29 cellular contexts compared by ENCODE assay signal in the genomic region with DNA sequence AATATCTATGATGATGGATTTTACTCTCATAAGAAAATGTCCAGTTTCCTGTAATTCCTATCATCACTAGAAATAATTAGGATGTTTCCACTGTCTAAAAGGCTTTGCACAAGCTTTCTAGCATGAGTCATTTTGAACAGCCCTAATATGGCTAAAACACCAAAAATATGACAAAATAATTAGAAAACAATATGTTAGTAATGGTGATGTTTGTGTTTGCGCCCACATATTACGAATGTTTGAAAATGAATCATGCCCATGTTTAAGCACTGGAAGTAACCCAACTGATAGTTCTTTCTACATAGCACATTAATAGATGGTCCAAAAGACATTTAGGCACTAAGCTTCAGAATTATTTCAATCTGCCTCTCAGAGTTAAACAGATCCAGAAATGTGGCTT.
DNase-seq lines count a peak whose midpoint lies in the region; ATAC-seq and TF ChIP-seq lines count a peak whose summit lies in the region.
"Had no signal": no experiment of that assay in that cellular context is flagged by ENCODE, and none has a peak within 500 bp of the region (broad histone marks: within the 10 kb centered on the region; RNA-seq: fewer than 3 reads in every experiment).

No MANE protein-coding gene starts in this region.

- no peak for ATAC-seq in stimulated activated naive CD8-positive, alpha-beta T cell treated with anti-CD3 and anti-CD28 coated beads, Interleukin-15, amount 100 ng/mL, for 72 hours
- ATAC-seq in GM18867 (IDR thresholded peaks at IDR 0.05; ENCODE audit: unreplicated experiment) = no peak
- ATAC-seq: activated CD8-positive, alpha-beta T cell treated with anti-CD3 and anti-CD28 coated beads for 36 hours; esophagus mucosa; stimulated activated effector memory CD8-positive, alpha-beta T cell treated with anti-CD3 and anti-CD28 coated beads, Interleukin-12 subunit alpha, Interleukin-12 subunit beta, amount 100 ng/mL, for 72 hours had no signal

- no peaks in the 10 kb centered on the region for H3K4me1 Mint-ChIP-seq in MCF 10A (ENCODE audit: insufficient read depth, unreplicated experiment)
- H3K4me1 Mint-ChIP-seq in stimulated activated naive CD8-positive, alpha-beta T cell treated with anti-CD3 and anti-CD28 coated beads, Interleukin-15, amount 100 ng/mL, for 72 hours = no peaks in the 10 kb centered on the region
- peaks cover 2% of the 10 kb centered on the region for H3K4me1 Mint-ChIP-seq in mesothelial cell of epicardium
- H3K4me1 Mint-ChIP-seq: activated naive CD4-positive, alpha-beta T cell treated with anti-CD3 and anti-CD28 coated beads, Interleukin-2, amount 10 ng/mL, durations not matched to agents 7 days and 5 days; CD8-positive, alpha-beta memory T cell; nephron progenitor cell; stimulated activated effector memory CD8-positive, alpha-beta T cell treated with anti-CD3 and anti-CD28 coated beads, Interleukin-12 subunit alpha, Interleukin-12 subunit beta, amount 100 ng/mL, for 72 hours had no signal

- H3K9me3 ChIP-seq in breast epithelium = no peaks in the 10 kb centered on the region
- H3K9me3 ChIP-seq: SJCRH30, thyroid gland had no signal

- CTCF ChIA-PET in MCF 10A (lab: Yijun Ruan, JAX) = interaction anchor here (0.5 to 0.6 kb wide), 3 partner anchors 311 to 476 kb away, joined by 3 read pairs; no protein-coding TSS in a partner anchor

- TF ChIP-seq CTCF in MCF 10A (IDR thresholded peaks at IDR 0.05; ENCODE audit: unreplicated experiment) = no peak
- no peak for TF ChIP-seq CTCF in breast epithelium (IDR thresholded peaks at IDR 0.05)
- no peak for TF ChIP-seq CTCF in fibroblast of the aortic adventitia (IDR thresholded peaks at IDR 0.05; ENCODE audit: insufficient read depth, low read length)
- TF ChIP-seq CTCF in mesothelial cell of epicardium (IDR thresholded peaks at IDR 0.05; ENCODE audit: unreplicated experiment) = no peak

- H3K4me3 Mint-ChIP-seq in MCF 10A (ENCODE audit: unreplicated experiment) (no peak overlapping the region), mesothelial cell of epicardium (no peak overlapping the region)
- no peak overlapping the region for H3K4me3 Mint-ChIP-seq in stimulated activated naive CD8-positive, alpha-beta T cell treated with anti-CD3 and anti-CD28 coated beads, Interleukin-15, amount 100 ng/mL, for 72 hours
- H3K4me3 Mint-ChIP-seq: activated CD8-positive, alpha-beta T cell treated with anti-CD3 and anti-CD28 coated beads for 36 hours; activated naive CD4-positive, alpha-beta T cell treated with anti-CD3 and anti-CD28 coated beads, Interleukin-2, amount 10 ng/mL, durations not matched to agents 7 days and 5 days; activated T-cell treated with anti-CD3 and anti-CD28 coated beads, Interleukin-2, amount 50 U/mL, for 24 hours; CD8-positive, alpha-beta memory T cell; nephron progenitor cell; stimulated activated effector memory CD8-positive, alpha-beta T cell treated with anti-CD3 and anti-CD28 coated beads, Interleukin-12 subunit alpha, Interleukin-12 subunit beta, amount 100 ng/mL, for 72 hours; T-helper 1 cell treated with Interleukin-12 subunit alpha and Interleukin-12 subunit beta and Interleukin-4 antibody, amounts not matched to agents 30 μg/mL and 1 μg/mL, for 36 hours had no signal

- no peaks in the 10 kb centered on the region for H3K27me3 ChIP-seq in breast epithelium
- H3K27me3 ChIP-seq: cardiac muscle cell, hepatocyte, SJCRH30, thyroid gland had no signal

- no peak overlapping the region for H3K27ac Mint-ChIP-seq in MCF 10A (ENCODE audit: low read depth, unreplicated experiment)
- H3K27ac Mint-ChIP-seq in stimulated activated naive CD8-positive, alpha-beta T cell treated with anti-CD3 and anti-CD28 coated beads, Interleukin-15, amount 100 ng/mL, for 72 hours = no peak overlapping the region
- no peak overlapping the region for H3K27ac Mint-ChIP-seq in mesothelial cell of epicardium
- H3K27ac Mint-ChIP-seq: activated CD8-positive, alpha-beta T cell treated with anti-CD3 and anti-CD28 coated beads for 36 hours; activated naive CD4-positive, alpha-beta T cell treated with anti-CD3 and anti-CD28 coated beads, Interleukin-2, amount 10 ng/mL, durations not matched to agents 7 days and 5 days; activated T-cell treated with anti-CD3 and anti-CD28 coated beads, Interleukin-2, amount 50 U/mL, for 24 hours; CD8-positive, alpha-beta memory T cell; nephron progenitor cell; stimulated activated effector memory CD8-positive, alpha-beta T cell treated with anti-CD3 and anti-CD28 coated beads, Interleukin-12 subunit alpha, Interleukin-12 subunit beta, amount 100 ng/mL, for 72 hours; T-helper 1 cell treated with Interleukin-12 subunit alpha and Interleukin-12 subunit beta and Interleukin-4 antibody, amounts not matched to agents 30 μg/mL and 1 μg/mL, for 36 hours had no signal

- TF ChIP-seq POLR2A in breast epithelium (IDR thresholded peaks at IDR 0.05) = no peak

- no peaks in the 10 kb centered on the region for H3K4me1 ChIP-seq in breast epithelium
- H3K4me1 ChIP-seq: SJCRH30, thyroid gland had no signal

- H3K27me3 Mint-ChIP-seq in MCF 10A (ENCODE audit: insufficient read depth, unreplicated experiment) (no peaks in the 10 kb centered on the region), mesothelial cell of epicardium (ENCODE audit: low read depth) (no peaks in the 10 kb centered on the region)
- H3K27me3 Mint-ChIP-seq in stimulated activated naive CD8-positive, alpha-beta T cell treated with anti-CD3 and anti-CD28 coated beads, Interleukin-15, amount 100 ng/mL, for 72 hours = no peaks in the 10 kb centered on the region
- H3K27me3 Mint-ChIP-seq: activated CD8-positive, alpha-beta T cell treated with anti-CD3 and anti-CD28 coated beads for 36 hours; activated naive CD4-positive, alpha-beta T cell treated with anti-CD3 and anti-CD28 coated beads, Interleukin-2, amount 10 ng/mL, durations not matched to agents 7 days and 5 days; activated T-cell treated with anti-CD3 and anti-CD28 coated beads, Interleukin-2, amount 50 U/mL, for 24 hours; CD8-positive, alpha-beta memory T cell had no signal

- no peaks in the 10 kb centered on the region for H3K36me3 Mint-ChIP-seq in MCF 10A (ENCODE audit: insufficient read depth, unreplicated experiment)
- no peaks in the 10 kb centered on the region for H3K36me3 Mint-ChIP-seq in mesothelial cell of epicardium
- H3K36me3 Mint-ChIP-seq: activated naive CD4-positive, alpha-beta T cell treated with anti-CD3 and anti-CD28 coated beads, Interleukin-2, amount 10 ng/mL, durations not matched to agents 7 days and 5 days; CD8-positive, alpha-beta memory T cell; stimulated activated effector memory CD8-positive, alpha-beta T cell treated with anti-CD3 and anti-CD28 coated beads, Interleukin-12 subunit alpha, Interleukin-12 subunit beta, amount 100 ng/mL, for 72 hours had no signal

- H3K36me3 ChIP-seq in breast epithelium = no peaks in the 10 kb centered on the region
- H3K36me3 ChIP-seq: cardiac muscle cell, SJCRH30, thyroid gland had no signal

- no peak overlapping the region for H3K27ac ChIP-seq in breast epithelium
- H3K27ac ChIP-seq: 22Rv1, cardiac muscle cell, hepatocyte, SJCRH30, thyroid gland had no signal

- H3K9me3 Mint-ChIP-seq in MCF 10A (ENCODE audit: unreplicated experiment) = no peaks in the 10 kb centered on the region
- H3K9me3 Mint-ChIP-seq in stimulated activated naive CD8-positive, alpha-beta T cell treated with anti-CD3 and anti-CD28 coated beads, Interleukin-15, amount 100 ng/mL, for 72 hours = no peaks in the 10 kb centered on the region
- peaks cover 3% of the 10 kb centered on the region for H3K9me3 Mint-ChIP-seq in mesothelial cell of epicardium
- H3K9me3 Mint-ChIP-seq: activated naive CD4-positive, alpha-beta T cell treated with anti-CD3 and anti-CD28 coated beads, Interleukin-2, amount 10 ng/mL, durations not matched to agents 7 days and 5 days; nephron progenitor cell had no signal

- peak; percentile 46 for DNase-seq in MCF 10A (ENCODE audit: unreplicated experiment)
- DNase-seq in breast epithelium (ENCODE audit: low spot score in 2 of 2) = no peak
- peak; percentile 73 for DNase-seq in amniotic epithelial cell (ENCODE audit: low read depth)
- peak; percentile 27 for DNase-seq in fibroblast of the aortic adventitia (ENCODE audit: low read depth)
- no peak for DNase-seq in amygdala (lab: John Stamatoyannopoulos, UW)
- no peak for DNase-seq in stimulated activated naive CD8-positive, alpha-beta T cell treated with anti-CD3 and anti-CD28 coated beads, Interleukin-15, amount 100 ng/mL, for 72 hours
- no peak for DNase-seq in mesothelial cell of epicardium (ENCODE audit: low spot score in 2 of 2, unreplicated experiment in 2 of 2)
- DNase-seq: activated CD8-positive, alpha-beta T cell treated with anti-CD3 and anti-CD28 coated beads for 36 hours; activated naive CD4-positive, alpha-beta T cell treated with anti-CD3 and anti-CD28 coated beads, Interleukin-2, amount 10 ng/mL, durations not matched to agents 7 days and 5 days; activated T-cell treated with anti-CD3 and anti-CD28 coated beads, Interleukin-2, amount 50 U/mL, for 24 hours; CD8-positive, alpha-beta memory T cell; DMS79 treated with DMSO at 0.1 percent for 48 hours; KG1; kidney; NCI-H1048; NCI-H2081; NCI-H526; nephron progenitor cell; OCI-M1; SJCRH30; stimulated activated CD4-positive, alpha-beta T cell treated with anti-CD3 and anti-CD28 coated beads, Interleukin-12 subunit alpha, Interleukin-12 subunit beta, amount 100 ng/mL, for 4 hours; thyroid gland had no signal

- BruUV-seq in MCF 10A (replicated peaks; lab: Mats Ljungman, UMichigan) = no TSS peak

- H3K4me3 ChIP-seq in breast epithelium (no peak overlapping the region), fibroblast of the aortic adventitia (ENCODE audit: low read depth, low read length) (no peak overlapping the region)
- H3K4me3 ChIP-seq: cardiac muscle cell, hepatocyte, SJCRH30, thyroid gland had no signal

- intact Hi-C loops in MCF 10A (cut with micrococcal nuclease) (no loop called here), breast epithelium (cut with DNase I; ENCODE audit: low total_unique reads) (no loop called here)

- POLR2A ChIA-PET in MCF 10A (lab: Yijun Ruan, JAX) = no interaction called here

Comparison
In these comparisons a context has a peak if more than half of its experiments do, and no peak if none do; other contexts are left out.
1. DNase-seq: peak in MCF 10A (single experiment), amniotic epithelial cell (single experiment) and fibroblast of the aortic adventitia (single experiment); none in breast epithelium (0 of 2), amygdala (0 of 56), stimulated activated naive CD8-positive, alpha-beta T cell treated with anti-CD3 and anti-CD28 coated beads, Interleukin-15, amount 100 ng/mL, for 72 hours (0 of 2) and mesothelial cell of epicardium (0 of 2).